Comparison of ENCODE assay signal across 13 cellular contexts in the genomic region with DNA sequence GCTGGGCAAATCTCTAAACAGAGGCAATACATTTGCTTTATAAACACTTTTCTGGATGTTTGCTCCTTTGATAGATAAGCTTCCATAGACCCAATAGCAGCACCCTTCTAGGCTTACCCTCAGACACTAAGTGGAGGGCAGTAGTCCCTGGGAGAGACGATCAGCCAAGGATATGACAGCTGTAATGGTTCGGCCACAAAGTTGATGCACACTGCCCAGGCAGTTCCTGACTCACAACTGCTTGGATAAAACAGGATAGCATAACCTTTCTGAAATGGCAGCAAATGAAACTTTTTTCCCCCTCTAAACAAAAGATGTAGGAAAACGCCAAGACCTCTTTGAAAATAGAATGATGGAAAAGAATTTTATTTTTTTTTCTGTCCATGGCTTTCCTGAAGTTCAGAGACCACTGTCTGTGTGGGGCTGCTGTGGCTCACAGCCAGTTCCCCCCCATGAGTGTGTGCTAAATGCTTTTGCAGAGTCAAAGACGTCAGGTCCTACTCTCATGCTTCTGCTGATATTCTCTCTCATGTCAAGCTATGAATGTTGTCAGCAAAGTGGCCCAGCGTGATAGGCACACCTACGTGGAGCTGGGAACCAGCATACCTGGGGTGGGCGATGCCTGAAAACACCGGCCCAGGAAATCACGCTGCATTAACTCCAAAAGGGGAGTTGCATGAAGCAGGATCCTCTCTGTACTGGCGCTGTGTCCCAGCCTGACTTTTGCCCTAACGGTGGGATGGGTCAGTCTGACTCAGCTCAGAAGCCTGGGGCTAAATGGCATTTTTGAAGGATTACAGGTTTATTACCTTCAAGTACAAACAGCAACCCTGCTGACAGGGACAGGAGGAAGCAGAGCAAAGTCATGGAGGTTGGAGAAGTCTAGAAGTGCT. TPM values are rescaled to one million over a fixed set of nuclear protein-coding genes. Genes with fewer than 3 reads are reported as not detected.
DNase-seq lines count a peak whose midpoint lies in the region; ATAC-seq and TF ChIP-seq lines count a peak whose summit lies in the region.
"Had no signal": no experiment of that assay in that cellular context is flagged by ENCODE, and none has a peak within 500 bp of the region (broad histone marks: within the 10 kb centered on the region; RNA-seq: fewer than 3 reads in every experiment).

No MANE protein-coding gene starts in this region.

- no peaks in the 10 kb centered on the region for H3K9me3 ChIP-seq in CD8-positive, alpha-beta T cell (ENCODE audit: low read length)
- H3K9me3 ChIP-seq: thoracic aorta had no signal

- DNase-seq in CD8-positive, alpha-beta T cell, result no peak
- peak; percentile 99 for DNase-seq in M059J (ENCODE audit: low read depth)
- no peak for DNase-seq in chondrocyte (ENCODE audit: low spot score)
- DNase-seq in mesothelial cell of epicardium (ENCODE audit: low spot score in 2 of 2, unreplicated experiment in 2 of 2), result peak in 1 of 2 experiments; percentile 19
- DNase-seq in middle frontal gyrus (ENCODE audit: extremely low spot score, low spot score), result no peak
- DNase-seq in erythroblast (lab: John Stamatoyannopoulos, UW), result no peak
- DNase-seq in sciatic nerve (ENCODE audit: low spot score), result no peak
- DNase-seq in MV-4-11 (lab: John Stamatoyannopoulos, UW), result no peak
- DNase-seq: activated CD4-positive, alpha-beta T cell treated with anti-CD3 and anti-CD28 coated beads, Interleukin-2, amount 10 ng/mL, durations not matched to agents 24 days and 14 days; DND-41; H7; NCI-H1417 treated with DMSO at 0.1 percent for 48 hours had no signal

- H3K27me3 ChIP-seq in CD8-positive, alpha-beta T cell (ENCODE audit: insufficient read depth, low read length), result no peaks in the 10 kb centered on the region

- no peak for TF ChIP-seq POLR2A in erythroblast (IDR thresholded peaks at IDR 0.05; ENCODE audit: low read length)

- H3K4me3 Mint-ChIP-seq in CD8-positive, alpha-beta T cell, result no peak overlapping the region
- no peak overlapping the region for H3K4me3 Mint-ChIP-seq in chondrocyte (ENCODE audit: unreplicated experiment)
- H3K4me3 Mint-ChIP-seq in mesothelial cell of epicardium, result no peak overlapping the region
- H3K4me3 Mint-ChIP-seq: activated CD4-positive, alpha-beta T cell treated with anti-CD3 and anti-CD28 coated beads, Interleukin-2, amount 10 ng/mL, durations not matched to agents 24 days and 14 days had no signal

- H3K27ac Mint-ChIP-seq in CD8-positive, alpha-beta T cell, result peak overlapping the region; percentile 60
- H3K27ac Mint-ChIP-seq in chondrocyte (ENCODE audit: unreplicated experiment), result peak overlapping the region; percentile 75
- H3K27ac Mint-ChIP-seq in mesothelial cell of epicardium, result peak overlapping the region; percentile 11
- H3K27ac Mint-ChIP-seq: activated CD4-positive, alpha-beta T cell treated with anti-CD3 and anti-CD28 coated beads, Interleukin-2, amount 10 ng/mL, durations not matched to agents 24 days and 14 days had no signal

- no peaks in the 10 kb centered on the region for H3K4me1 ChIP-seq in CD8-positive, alpha-beta T cell (ENCODE audit: insufficient read depth, low read length)

- CTCF ChIA-PET in CD8-positive, alpha-beta T cell (lab: Charles Lee), result interaction anchor here (1.2 to 2.4 kb wide), 2 partner anchors 9 to 321 kb away, joined by 3 to 6 read pairs; no protein-coding TSS in a partner anchor

- H3K36me3 Mint-ChIP-seq in CD8-positive, alpha-beta T cell, result peaks cover 43% of the 10 kb centered on the region
- H3K36me3 Mint-ChIP-seq in chondrocyte (ENCODE audit: low read depth) (no peaks in the 10 kb centered on the region), mesothelial cell of epicardium (peaks cover 10% of the 10 kb centered on the region)

- H3K9me3 Mint-ChIP-seq in CD8-positive, alpha-beta T cell, result no peaks in the 10 kb centered on the region
- no peaks in the 10 kb centered on the region for H3K9me3 Mint-ChIP-seq in chondrocyte (ENCODE audit: low read depth)
- H3K9me3 Mint-ChIP-seq in mesothelial cell of epicardium, result no peaks in the 10 kb centered on the region
- H3K9me3 Mint-ChIP-seq: activated CD4-positive, alpha-beta T cell treated with anti-CD3 and anti-CD28 coated beads, Interleukin-2, amount 10 ng/mL, durations not matched to agents 24 days and 14 days had no signal

- H3K36me3 ChIP-seq in CD8-positive, alpha-beta T cell (ENCODE audit: insufficient read depth, low read length), result peaks cover 19% of the 10 kb centered on the region

- POLR2A ChIA-PET in CD8-positive, alpha-beta T cell (lab: Charles Lee), result interaction anchor here (0.7 kb wide), 1 partner anchor 12 kb away, joined by 3 read pairs; no protein-coding TSS in a partner anchor

- ATAC-seq in CD8-positive, alpha-beta T cell, result no peak
- no peak for ATAC-seq in sciatic nerve

- H3K27ac ChIP-seq in CD8-positive, alpha-beta T cell (ENCODE audit: low read depth, low read length), result no peak overlapping the region
- H3K27ac ChIP-seq: thoracic aorta had no signal

- H3K4me3 ChIP-seq in CD8-positive, alpha-beta T cell (ENCODE audit: low read depth, low read length), result no peak overlapping the region
- H3K4me3 ChIP-seq: thoracic aorta had no signal

- H3K4me1 Mint-ChIP-seq in CD8-positive, alpha-beta T cell (ENCODE audit: low read depth), result no peaks in the 10 kb centered on the region
- H3K4me1 Mint-ChIP-seq in chondrocyte (ENCODE audit: low read depth) (peaks cover 19% of the 10 kb centered on the region), mesothelial cell of epicardium (peaks cover 16% of the 10 kb centered on the region)

- no peak for TF ChIP-seq CTCF in CD8-positive, alpha-beta T cell (IDR thresholded peaks at IDR 0.05)
- TF ChIP-seq CTCF in chondrocyte (IDR thresholded peaks at IDR 0.05), result no peak
- TF ChIP-seq CTCF in mesothelial cell of epicardium (IDR thresholded peaks at IDR 0.05; ENCODE audit: unreplicated experiment), result no peak

- intact Hi-C loops in CD8-positive, alpha-beta T cell (cut with DNase I, micrococcal nuclease), result no loop called here
- intact Hi-C loops in sciatic nerve (cut with DNase I), result no loop called here

- H3K27me3 Mint-ChIP-seq in CD8-positive, alpha-beta T cell (ENCODE audit: low read depth), result no peaks in the 10 kb centered on the region
- H3K27me3 Mint-ChIP-seq in chondrocyte (ENCODE audit: low read depth), result no peaks in the 10 kb centered on the region
- no peaks in the 10 kb centered on the region for H3K27me3 Mint-ChIP-seq in mesothelial cell of epicardium (ENCODE audit: low read depth)
- H3K27me3 Mint-ChIP-seq: activated CD4-positive, alpha-beta T cell treated with anti-CD3 and anti-CD28 coated beads, Interleukin-2, amount 10 ng/mL, durations not matched to agents 24 days and 14 days had no signal

RNA-seq across cellular contexts. Expression of a gene that starts 8.8 kb away (rescaled TPM):
- total RNA-seq in CD8-positive, alpha-beta T cell, result 10 to 100 TPM; 17.0 to 17.4 TPM
- 96.9 and 123 TPM in 2 replicates for total RNA-seq in M059J (2014; rRNA removed; shearing (Covaris generic))
- total RNA-seq in chondrocyte (26.9 to 31.7 TPM (median 28.8 TPM) in 3 replicates), mesothelial cell of epicardium (23.2 to 24.4 TPM (median 23.9 TPM) in 3 replicates), sciatic nerve (23.0 TPM)

RNA-seq across cellular contexts. Expression of a gene that starts 31.7 kb away (rescaled TPM):
- total RNA-seq in CD8-positive, alpha-beta T cell, result 1 to 10 TPM; 1.2 to 2.2 TPM
- 0.27 TPM in 1 of 2 replicates, not detected in the other for total RNA-seq in M059J (2014; rRNA removed; shearing (Covaris generic))
- total RNA-seq in chondrocyte (0.54 to 1.1 TPM (median 0.77 TPM) in 3 replicates), mesothelial cell of epicardium (2.2 to 2.7 TPM (median 2.6 TPM) in 3 replicates), sciatic nerve (5.3 TPM)

RNA-seq across cellular contexts. Expression of a gene that starts 53.3 kb away (rescaled TPM):
- total RNA-seq in CD8-positive, alpha-beta T cell, result not detected
- total RNA-seq in M059J (2014; rRNA removed; shearing (Covaris generic)), result not detected in 2 replicates
- total RNA-seq in chondrocyte (0.38 TPM in 1 of 3 replicates, not detected in the others), mesothelial cell of epicardium (0.91 to 1.3 TPM (median 0.92 TPM) in 3 replicates), sciatic nerve (not detected)
- total RNA-seq: activated CD4-positive, alpha-beta T cell treated with anti-CD3 and anti-CD28 coated beads, Interleukin-2, amount 10 ng/mL, durations not matched to agents 24 days and 14 days; thoracic aorta had no signal

Comparison
In these comparisons a context has a peak if more than half of its experiments do, and no peak if none do; other contexts are left out.
1. H3K27ac Mint-ChIP-seq: peak in every context shown above with its lines; median percentile 75 in chondrocyte; 60 in CD8-positive, alpha-beta T cell; 11 in mesothelial cell of epicardium.